Comparison of ENCODE assay signal across 8 cellular contexts in the genomic region with DNA sequence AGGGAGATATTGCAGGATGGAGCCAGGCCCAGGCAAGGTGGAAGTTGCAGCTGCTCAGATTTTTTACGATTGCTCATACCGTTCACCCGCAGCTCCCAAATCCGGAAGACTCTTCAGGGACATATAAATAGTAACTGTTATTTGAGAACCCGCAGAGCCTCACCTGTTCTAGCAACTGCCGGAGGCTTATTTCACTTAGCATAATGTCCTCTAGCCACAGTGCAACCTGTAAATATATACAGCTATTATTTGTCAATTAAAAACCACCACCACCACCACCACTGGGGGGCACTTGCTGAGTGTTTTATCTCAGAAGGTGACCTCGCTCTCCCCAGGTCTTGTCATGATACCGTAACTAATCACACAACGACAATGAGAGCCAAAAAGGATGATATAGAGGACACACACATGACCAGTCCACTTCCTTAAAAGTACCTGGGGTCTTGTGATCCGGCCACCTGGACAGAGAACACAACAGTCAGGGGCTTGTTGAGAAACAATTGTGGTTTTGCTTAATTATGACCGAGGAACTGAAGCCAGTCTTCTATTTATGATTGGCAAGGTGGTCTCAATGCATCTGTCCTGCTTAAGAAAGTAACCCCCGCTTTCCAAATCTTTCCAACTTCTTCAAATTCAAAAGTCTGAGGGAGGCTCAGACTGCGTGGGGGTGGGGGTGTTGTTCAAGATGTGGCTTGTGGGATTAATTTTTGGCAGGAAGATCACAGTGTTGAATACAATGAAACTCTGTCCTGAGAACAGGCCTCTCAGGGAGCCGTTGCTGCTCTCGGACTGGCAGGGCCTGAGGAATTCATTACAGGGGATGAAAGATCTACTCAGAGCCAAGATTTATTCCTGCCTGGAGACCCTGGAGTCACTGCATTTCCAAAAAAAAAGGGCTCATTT.
DNase-seq lines count a peak whose midpoint lies in the region; ATAC-seq, FAIRE-seq and TF ChIP-seq lines count a peak whose summit lies in the region.

No MANE protein-coding gene starts in this region.

- H3K9me3 ChIP-seq in Peyer's patch = no peaks in the 10 kb centered on the region

- H3K27ac ChIP-seq in Peyer's patch = no peak overlapping the region

- peak; percentile 85 for ATAC-seq in activated T-helper 17 cell treated with anti-CD3 and anti-CD28 coated beads, Interleukin-2, amount 50 U/mL, for 72 hours (replicated peaks)
- ATAC-seq in GM19324 (IDR thresholded peaks at IDR 0.05; ENCODE audit: low FRiP score, unreplicated experiment) = no peak

- DNase-seq in GF-D8 (lab: John Stamatoyannopoulos, UW) = peak; percentile 27
- DNase-seq in HT1080 (ENCODE audit: low read depth) = peak; percentile 85
- DNase-seq in Peyer's patch = peak in 2 of 3 donors; percentile 87 to 92
- peak in 1 of 2 donors; percentile 33 for DNase-seq in frontal cortex (ENCODE audit: low spot score in 2 of 2)
- peak; percentile 63 for DNase-seq in retinal pigment epithelial cell (ENCODE audit: low read depth)
- no peak for DNase-seq in cortex of kidney (lab: John Stamatoyannopoulos, UW)

- H3K9me3 Mint-ChIP-seq in activated T-helper 17 cell treated with anti-CD3 and anti-CD28 coated beads, Interleukin-2, amount 50 U/mL, for 72 hours = no peaks in the 10 kb centered on the region

- no peaks in the 10 kb centered on the region for H3K4me1 ChIP-seq in Peyer's patch

- H3K4me3 ChIP-seq in Peyer's patch (no peak overlapping the region), retinal pigment epithelial cell (ENCODE audit: low read length) (no peak overlapping the region)

- peak in 5 of 6 experiments; percentile 25 to 70 (median 50) for TF ChIP-seq CTCF in Peyer's patch (IDR thresholded peaks at IDR 0.05)
- peak; percentile 64 for TF ChIP-seq CTCF in retinal pigment epithelial cell (conservative IDR thresholded peaks at IDR 0.05; ENCODE audit: low read depth, low read length)

- H3K27ac Mint-ChIP-seq in activated T-helper 17 cell treated with anti-CD3 and anti-CD28 coated beads, Interleukin-2, amount 50 U/mL, for 72 hours = no peak overlapping the region

- peak; percentile 54 for FAIRE-seq in frontal cortex (lab: Jason Lieb, UNC)

- peaks cover 10% of the 10 kb centered on the region for H3K4me1 Mint-ChIP-seq in activated T-helper 17 cell treated with anti-CD3 and anti-CD28 coated beads, Interleukin-2, amount 50 U/mL, for 72 hours

- H3K27me3 Mint-ChIP-seq in activated T-helper 17 cell treated with anti-CD3 and anti-CD28 coated beads, Interleukin-2, amount 50 U/mL, for 72 hours = no peaks in the 10 kb centered on the region

- no peaks in the 10 kb centered on the region for H3K36me3 Mint-ChIP-seq in activated T-helper 17 cell treated with anti-CD3 and anti-CD28 coated beads, Interleukin-2, amount 50 U/mL, for 72 hours (ENCODE audit: low read depth)

- no peaks in the 10 kb centered on the region for H3K36me3 ChIP-seq in Peyer's patch

- H3K27me3 ChIP-seq in Peyer's patch = no peaks in the 10 kb centered on the region

- TF ChIP-seq POLR2A in Peyer's patch (IDR thresholded peaks at IDR 0.05) = no peak

- no peak overlapping the region for H3K4me3 Mint-ChIP-seq in activated T-helper 17 cell treated with anti-CD3 and anti-CD28 coated beads, Interleukin-2, amount 50 U/mL, for 72 hours
